Comparison of ENCODE assay signal across 8 cellular contexts in genomic region chr12:54603173-54603814, GRCh38. TPM values are rescaled to one million over a fixed set of nuclear protein-coding genes. Genes with fewer than 3 reads are reported as not detected.
DNase-seq lines count a peak whose midpoint lies in the region; ATAC-seq, FAIRE-seq and TF ChIP-seq lines count a peak whose summit lies in the region.

No MANE protein-coding gene starts in this region.

- H3K4me3 ChIP-seq in bronchial epithelial cell (ENCODE audit: low read depth, low read length): no peak overlapping the region

- H3K36me3 ChIP-seq in bronchial epithelial cell (ENCODE audit: control insufficient read depth, insufficient read depth, low read length): no peaks in the 10 kb centered on the region

- H3K27ac ChIP-seq in 22Rv1 (no peak overlapping the region), VCaP (no peak overlapping the region)

- ATAC-seq in HG02840 (IDR thresholded peaks at IDR 0.05; ENCODE audit: low FRiP score, unreplicated experiment): peak; percentile 79

- in situ Hi-C loops in GM13976 (cut with MboI; ENCODE audit: low sequenced_read_pairs, unreplicated experiment): no loop called here

- DNase-seq in GM13976 (ENCODE audit: low spot score) (peak; percentile 77), NCI-H2029 (lab: John Stamatoyannopoulos, UW) (peak; percentile 51), bronchial epithelial cell (ENCODE audit: low read depth) (peak; percentile 70), kidney tubule cell (ENCODE audit: low spot score) (peak; percentile 89)
- peak; percentile 35 to 53 for DNase-seq in stimulated activated CD4-positive, alpha-beta T cell treated with anti-CD3 and anti-CD28 coated beads, Interleukin-4, amount 100 ng/mL, for 48 hours (ENCODE audit: low read depth in 2 of 2)

- TF ChIP-seq CTCF in 22Rv1 (IDR thresholded peaks at IDR 0.05) (peak; percentile 99), GM13976 (IDR thresholded peaks at IDR 0.05; ENCODE audit: borderline replicate concordance, control extremely low read depth, extremely low read depth, insufficient read depth, missing control alignments) (peak; percentile 86), VCaP (conservative IDR thresholded peaks at IDR 0.05) (peak; percentile 97), bronchial epithelial cell (IDR thresholded peaks at IDR 0.05; ENCODE audit: insufficient read depth, low read length, severe bottlenecking) (peak; percentile 76)

- peaks cover 2% of the 10 kb centered on the region for H3K27me3 ChIP-seq in bronchial epithelial cell (ENCODE audit: control insufficient read depth, insufficient read depth, low read length)

- no peak for FAIRE-seq in bronchial epithelial cell (lab: Jason Lieb, UNC)

RNA-seq across cellular contexts. Expression of gene PPP1R1A, which starts 14.8 kb away (rescaled TPM):
- not detected in 2 replicates for total RNA-seq in bronchial epithelial cell

RNA-seq across cellular contexts. Expression of gene LACRT, which starts 31.4 kb away (rescaled TPM):
- not detected in 2 replicates for total RNA-seq in bronchial epithelial cell

RNA-seq across cellular contexts. Expression of gene DCD, which starts 44.9 kb away (rescaled TPM):
- total RNA-seq in bronchial epithelial cell: not detected in 2 replicates

RNA-seq across cellular contexts. Expression of gene PDE1B, which starts 53.9 kb away (rescaled TPM):
- total RNA-seq in bronchial epithelial cell: not detected in 2 replicates
